ENCODE assay signal across 8 cellular contexts in genomic region chr5:155943516-155944407, GRCh38.
DNase-seq lines count a peak whose midpoint lies in the region; ATAC-seq and TF ChIP-seq lines count a peak whose summit lies in the region.

No MANE protein-coding gene starts in this region.

- no peaks in the 10 kb centered on the region for H3K9me3 Mint-ChIP-seq in MCF 10A (ENCODE audit: unreplicated experiment)
- H3K9me3 Mint-ChIP-seq in immature natural killer cell = no peaks in the 10 kb centered on the region

- H3K27ac Mint-ChIP-seq in MCF 10A (ENCODE audit: low read depth, unreplicated experiment) (no peak overlapping the region), immature natural killer cell (peak overlapping the region in 1 of 6 donors; percentile 37)

- intact Hi-C loops in MCF 10A (cut with micrococcal nuclease) = loop anchor here (1.0 to 10.0 kb wide), 10 partner anchors 327 to 1189 kb away; no protein-coding TSS in a partner anchor

- H3K27me3 Mint-ChIP-seq in MCF 10A (ENCODE audit: insufficient read depth, unreplicated experiment) = peaks cover 16% of the 10 kb centered on the region
- peaks cover 2 to 7% (median 2%) of the 10 kb centered on the region in 3 donors for H3K27me3 Mint-ChIP-seq in immature natural killer cell (ENCODE audit: low read depth in 3 of 3)

- H3K4me1 Mint-ChIP-seq in MCF 10A (ENCODE audit: insufficient read depth, unreplicated experiment) (peaks cover 10% of the 10 kb centered on the region), immature natural killer cell (peaks cover 0 to 2% of the 10 kb centered on the region in 2 donors)

- POLR2A ChIA-PET in MCF 10A (lab: Yijun Ruan, JAX) = interaction anchor here (0.7 kb wide), 1 partner anchor 873 kb away, joined by 3 read pairs; no protein-coding TSS in a partner anchor

- H3K4me3 ChIP-seq in GM12864 (ENCODE audit: low read depth, low read length) = no peak overlapping the region

- DNase-seq in GM12864 (ENCODE audit: low read depth) (peak; percentile 13), HT-29 (ENCODE audit: low spot score) (peak; percentile 26), RPMI7951 (ENCODE audit: low read depth) (peak; percentile 1), MCF 10A (ENCODE audit: unreplicated experiment) (peak; percentile 5), immature natural killer cell (peak; percentile 13 to 53 (median 19)), NCI-H2107 treated with DMSO at 0.1 percent for 48 hours (lab: John Stamatoyannopoulos, UW; ENCODE audit: unreplicated experiment) (no peak)
- DNase-seq in stimulated activated CD4-positive, alpha-beta T cell treated with anti-CD3 and anti-CD28 coated beads, Interleukin-2, amount 100 ng/mL, for 48 hours = peak; percentile 2

- ATAC-seq in GM21528 (IDR thresholded peaks at IDR 0.05; ENCODE audit: low FRiP score, unreplicated experiment) = peak; percentile 88

- BruUV-seq in MCF 10A (replicated peaks; lab: Mats Ljungman, UMichigan) = no TSS peak

- TF ChIP-seq CTCF in GM12864 (IDR thresholded peaks at IDR 0.05; ENCODE audit: low read depth, low read length, missing control alignments) (peak; percentile 70), MCF 10A (IDR thresholded peaks at IDR 0.05; ENCODE audit: unreplicated experiment) (peak; percentile 99)

- H3K36me3 Mint-ChIP-seq in MCF 10A (ENCODE audit: insufficient read depth, unreplicated experiment) = no peaks in the 10 kb centered on the region
- no peaks in the 10 kb centered on the region for H3K36me3 Mint-ChIP-seq in immature natural killer cell

- CTCF ChIA-PET in MCF 10A (lab: Yijun Ruan, JAX) = interaction anchor here (0.5 to 2.4 kb wide), 84 partner anchors 9 to 1206 kb away, joined by 3 to 92 read pairs (median 4); no protein-coding TSS in a partner anchor

- H3K4me3 Mint-ChIP-seq in MCF 10A (ENCODE audit: unreplicated experiment) (no peak overlapping the region), immature natural killer cell (no peak overlapping the region)
